In the genomic region with DNA sequence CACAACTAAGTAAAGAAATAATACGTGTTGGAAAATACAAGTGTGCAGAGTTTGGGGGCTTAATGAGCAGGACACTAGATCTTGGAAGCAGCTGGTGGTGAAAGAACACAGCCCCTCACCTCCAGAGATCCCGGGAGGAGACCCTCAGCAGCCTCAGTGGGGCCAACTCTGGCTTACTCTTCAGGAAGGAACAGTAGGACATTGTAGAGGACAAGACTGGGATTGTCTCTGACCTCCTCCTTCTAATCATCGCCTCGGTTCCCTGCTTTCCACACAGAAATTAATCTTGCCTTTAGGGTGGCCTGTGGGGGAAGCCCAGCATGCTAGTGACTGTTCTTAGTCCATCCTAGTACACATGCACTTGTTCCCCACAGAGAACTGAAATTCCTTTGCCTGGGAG, we compare ENCODE assay signal across 2 cellular contexts.
TF ChIP-seq lines count a peak whose summit lies in the region.

No MANE protein-coding gene starts in this region.

TF ChIP-seq in IMR-90, 13 proteins besides CTCF, POLR2A, EP300 and RAD21:
- TF ChIP-seq BHLHE40 (IDR thresholded peaks at IDR 0.05; ENCODE audit: low read depth, low read length) (no peak), MAZ (IDR thresholded peaks at IDR 0.05; ENCODE audit: borderline replicate concordance, low read depth, low read length) (no peak), CEBPB (IDR thresholded peaks at IDR 0.05; ENCODE audit: low read depth, low read length) (no peak), MAFK (IDR thresholded peaks at IDR 0.05; ENCODE audit: low read depth, low read length) (no peak), RCOR1 (IDR thresholded peaks at IDR 0.05; ENCODE audit: insufficient replicate concordance, low read length) (no peak), NFE2L2 (IDR thresholded peaks at IDR 0.05; ENCODE audit: low read depth, low read length) (no peak), RFX5 (IDR thresholded peaks at IDR 0.05; ENCODE audit: low read depth, low read length) (no peak), ELK1 (IDR thresholded peaks at IDR 0.05; ENCODE audit: borderline replicate concordance, low read depth, low read length) (no peak), CHD1 (IDR thresholded peaks at IDR 0.05; ENCODE audit: low read depth, low read length) (no peak), SMC3 (IDR thresholded peaks at IDR 0.05; ENCODE audit: low read depth, low read length) (no peak), FOS (IDR thresholded peaks at IDR 0.05; ENCODE audit: low read depth, low read length) (no peak), MXI1 (IDR thresholded peaks at IDR 0.05; ENCODE audit: borderline replicate concordance, low read depth, low read length) (no peak)
- TF ChIP-seq, protein P1, sequence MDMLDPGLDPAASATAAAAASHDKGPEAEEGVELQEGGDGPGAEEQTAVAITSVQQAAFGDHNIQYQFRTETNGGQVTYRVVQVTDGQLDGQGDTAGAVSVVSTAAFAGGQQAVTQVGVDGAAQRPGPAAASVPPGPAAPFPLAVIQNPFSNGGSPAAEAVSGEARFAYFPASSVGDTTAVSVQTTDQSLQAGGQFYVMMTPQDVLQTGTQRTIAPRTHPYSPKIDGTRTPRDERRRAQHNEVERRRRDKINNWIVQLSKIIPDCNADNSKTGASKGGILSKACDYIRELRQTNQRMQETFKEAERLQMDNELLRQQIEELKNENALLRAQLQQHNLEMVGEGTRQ (IDR thresholded peaks at IDR 0.05; ENCODE audit: low read depth, low read length): no peak

TF ChIP-seq in H1, 55 proteins besides CTCF, POLR2A, EP300 and RAD21:
- no peak for TF ChIP-seq TEAD4 (IDR thresholded peaks at IDR 0.05; ENCODE audit: low read depth, low read length)
- TF ChIP-seq SIX5 (IDR thresholded peaks at IDR 0.05; ENCODE audit: low read depth, low read length): no peak
- no peak for TF ChIP-seq HDAC2 (IDR thresholded peaks at IDR 0.05; ENCODE audit: borderline replicate concordance in 1 of 2, low read depth in 2 of 2, low read length in 2 of 2)
- no peak for TF ChIP-seq ZNF274 (IDR thresholded peaks at IDR 0.05; ENCODE audit: borderline replicate concordance, extremely low read depth, low read length)
- TF ChIP-seq CBX8 (IDR thresholded peaks at IDR 0.05; ENCODE audit: borderline replicate concordance, low read depth, low read length): no peak
- TF ChIP-seq KDM4A (IDR thresholded peaks at IDR 0.05; ENCODE audit: low read depth, low read length, severe bottlenecking): no peak
- no peak for TF ChIP-seq GABPA (IDR thresholded peaks at IDR 0.05; ENCODE audit: borderline replicate concordance, insufficient read depth, low read length)
- TF ChIP-seq SP4 (IDR thresholded peaks at IDR 0.05; ENCODE audit: low read length): no peak
